1 cellular context compared by ENCODE assay signal in genomic region chr6:2656460-2657064, GRCh38.
TF ChIP-seq lines count a peak whose summit lies in the region.

No MANE protein-coding gene starts in this region.

TF ChIP-seq in WTC11, 78 proteins besides CTCF, POLR2A, EP300 and RAD21 (continued from another document):
- TF ChIP-seq STAT6 (CRISPR knock-in tag; conservative IDR thresholded peaks at IDR 0.05; ENCODE audit: low read depth) (no peak), MXD4 (CRISPR knock-in tag; IDR thresholded peaks at IDR 0.05; ENCODE audit: borderline replicate concordance) (no peak), ELF4 (CRISPR knock-in tag; IDR thresholded peaks at IDR 0.05; ENCODE audit: low read depth) (no peak)
